In genomic region chr10:44034946-44035345, GRCh38 we compare ENCODE assay signal across 33 cellular contexts.
"Had no signal": no experiment of that assay in that cellular context is flagged by ENCODE, and none has a peak within 500 bp of the region (broad histone marks: within the 10 kb centered on the region; RNA-seq: fewer than 3 reads in every experiment).

No MANE protein-coding gene starts in this region.

- H3K4me1 ChIP-seq: adrenal gland, breast epithelium had no signal

- H3K27ac ChIP-seq: adrenal gland, ascending aorta, body of pancreas, brain microvascular endothelial cell, breast epithelium, cardiac muscle cell had no signal

- H3K9me3 ChIP-seq: adrenal gland, ascending aorta, body of pancreas, breast epithelium had no signal

- DNase-seq: activated effector memory CD4-positive, alpha-beta T cell treated with anti-CD3 and anti-CD28 coated beads, Interleukin-2, amount 50 U/mL, for 16 hours; activated effector memory CD4-positive, alpha-beta T cell treated with Interleukin-2 at 50 U/mL for 16 hours; activated gamma-delta T cell; activated gamma-delta T cell treated with Interleukin-2 at 50 U/mL for 16 hours; activated naive CD4-positive, alpha-beta T cell; activated naive CD4-positive, alpha-beta T cell treated with anti-CD3 and anti-CD28 coated beads for 36 hours; activated naive CD4-positive, alpha-beta T cell treated with anti-CD3 and anti-CD28 coated beads, Interleukin-2, amount 10 ng/mL, durations not matched to agents 7 days and 5 days; activated naive CD4-positive, alpha-beta T cell treated with anti-CD3 and anti-CD28 coated beads, Interleukin-2, amount 50 U/mL, for 16 hours; activated naive CD4-positive, alpha-beta T cell treated with Interleukin-2 at 50 U/mL for 16 hours; activated naive CD8-positive, alpha-beta T cell treated with anti-CD3 and anti-CD28 coated beads for 36 hours; activated naive CD8-positive, alpha-beta T cell treated with anti-CD3 and anti-CD28 coated beads, Interleukin-2, amount 10 ng/mL, durations not matched to agents 7 days and 5 days; activated naive CD8-positive, alpha-beta T cell treated with anti-CD3 and anti-CD28 coated beads, Interleukin-2, amount 50 U/mL, for 24 hours; activated T-cell treated with anti-CD3 and anti-CD28 coated beads, Interleukin-2, amount 50 U/mL, for 24 hours; activated T-cell treated with anti-CD3 and anti-CD28 coated beads, Interleukin-2, amount 50 U/mL, for 4 hours; activated T-cell treated with anti-CD3 and anti-CD28 coated beads, Interleukin-2, amount 50 U/mL, for 48 hours; activated T-cell treated with anti-CD3 and anti-CD28 coated beads, Interleukin-2, amount 50 U/mL, for 72 hours; adrenal gland; amniotic stem cell; amygdala; anterior cingulate cortex; aorta; body of pancreas; brain microvascular endothelial cell; caudate nucleus; central memory CD4-positive, alpha-beta T cell; cerebellar nuclear complex had no signal

- H3K4me3 ChIP-seq: adrenal gland, ascending aorta, body of pancreas, breast epithelium, cardiac muscle cell had no signal

- H3K36me3 ChIP-seq: adrenal gland, ascending aorta, brain microvascular endothelial cell, cardiac muscle cell had no signal

- ATAC-seq: activated naive CD4-positive, alpha-beta T cell treated with anti-CD3 and anti-CD28 coated beads, Interleukin-2, amount 50 U/mL, for 72 hours; activated naive CD8-positive, alpha-beta T cell treated with anti-CD3 and anti-CD28 coated beads, Interleukin-2, amount 50 U/mL, for 24 hours; activated T-cell treated with anti-CD3 and anti-CD28 coated beads, Interleukin-2, amount 50 U/mL, for 4 hours; activated T-cell treated with anti-CD3 and anti-CD28 coated beads, Interleukin-2, amount 50 U/mL, for 72 hours; activated T-helper 17 cell treated with anti-CD3 and anti-CD28 coated beads, Interleukin-2, amount 50 U/mL, for 72 hours; body of pancreas had no signal

- FAIRE-seq: astrocyte, bronchial epithelial cell had no signal

- H3K27me3 ChIP-seq: adrenal gland, ascending aorta, body of pancreas, brain microvascular endothelial cell, breast epithelium, cardiac muscle cell had no signal
